ENCODE assay signal across 1 cellular context in genomic region chr16:14405611-14406537, GRCh38.
TF ChIP-seq lines count a peak whose summit lies in the region.

No MANE protein-coding gene starts in this region.

TF ChIP-seq in HepG2, 621 proteins besides CTCF, POLR2A, EP300 and RAD21 (continued from another document and continues in another):
- TF ChIP-seq NFKB2 (CRISPR knock-in tag; IDR thresholded peaks at IDR 0.05; ENCODE audit: borderline replicate concordance) (peak; percentile 92; the same call in 1 of the 2 replicates), ZNF883 (CRISPR knock-in tag; IDR thresholded peaks at IDR 0.05; ENCODE audit: not compliant biosample characterization) (peak; percentile 94), SP4 (CRISPR knock-in tag; IDR thresholded peaks at IDR 0.05) (peak; percentile 89), ERF (CRISPR knock-in tag; IDR thresholded peaks at IDR 0.05) (peak; percentile 74), REXO4 (CRISPR knock-in tag; IDR thresholded peaks at IDR 0.05; ENCODE audit: borderline replicate concordance) (no peak), ZNF546 (CRISPR knock-in tag; conservative IDR thresholded peaks at IDR 0.05) (no peak), MTA1 (CRISPR knock-in tag; IDR thresholded peaks at IDR 0.05; ENCODE audit: borderline replicate concordance) (peak; percentile 85; the same call in 1 of the 2 replicates), RXRA (CRISPR knock-in tag; IDR thresholded peaks at IDR 0.05) (peak; percentile 69; the same call in 1 of the 2 replicates), ZNF713 (CRISPR knock-in tag; IDR thresholded peaks at IDR 0.05) (no peak), SNAPC2 (CRISPR knock-in tag; IDR thresholded peaks at IDR 0.05) (peak; percentile 53), KAT7 (CRISPR knock-in tag; IDR thresholded peaks at IDR 0.05; ENCODE audit: borderline replicate concordance) (peak; percentile 52; the same call in 1 of the 2 replicates), SRSF9 (IDR thresholded peaks at IDR 0.05; ENCODE audit: borderline replicate concordance, insufficient read depth, low read depth, low read length, poor library complexity, severe bottlenecking) (no peak), HOXD1 (CRISPR knock-in tag; IDR thresholded peaks at IDR 0.05) (peak; percentile 51; the same call in 1 of the 2 replicates), ZNF850 (CRISPR knock-in tag; conservative IDR thresholded peaks at IDR 0.05) (peak; percentile 98; the same call in 1 of the 2 replicates), ZXDC (CRISPR knock-in tag; IDR thresholded peaks at IDR 0.05) (peak; percentile 87; the same call in 1 of the 2 replicates), PRMT3 (CRISPR knock-in tag; IDR thresholded peaks at IDR 0.05; ENCODE audit: borderline replicate concordance, low read depth) (no peak), ZBTB49 (CRISPR knock-in tag; IDR thresholded peaks at IDR 0.05; ENCODE audit: borderline replicate concordance) (no peak), ZNF570 (CRISPR knock-in tag; IDR thresholded peaks at IDR 0.05; ENCODE audit: borderline replicate concordance) (no peak), ZBTB25 (CRISPR knock-in tag; IDR thresholded peaks at IDR 0.05) (no peak), ZFP62 (CRISPR knock-in tag; IDR thresholded peaks at IDR 0.05) (no peak), MEIS2 (CRISPR knock-in tag; IDR thresholded peaks at IDR 0.05) (peak; percentile 61; the same call in 1 of the 2 replicates), ZNF710 (CRISPR knock-in tag; IDR thresholded peaks at IDR 0.05; ENCODE audit: borderline replicate concordance) (peak; percentile 92), ZNF350 (CRISPR knock-in tag; IDR thresholded peaks at IDR 0.05; ENCODE audit: borderline replicate concordance, low read depth) (peak; percentile 95), HCFC1 (IDR thresholded peaks at IDR 0.05; ENCODE audit: low read depth, low read length) (no peak), ZFP82 (CRISPR knock-in tag; IDR thresholded peaks at IDR 0.05; ENCODE audit: borderline replicate concordance) (peak; percentile 97), BRCA1 (CRISPR knock-in tag; IDR thresholded peaks at IDR 0.05) (peak; percentile 85; the same call in 1 of the 2 replicates), ZNF660 (CRISPR knock-in tag; IDR thresholded peaks at IDR 0.05; ENCODE audit: borderline replicate concordance, low read depth) (no peak), SOX13 (IDR thresholded peaks at IDR 0.05) (0 out of 2 replicates have a peak, but pooled peaks have one; percentile 3), SOX13 (CRISPR knock-in tag; conservative IDR thresholded peaks at IDR 0.05 in 1 of 2, IDR thresholded peaks at IDR 0.05 in 1 of 2) (no peak), ARID2 (CRISPR knock-in tag; IDR thresholded peaks at IDR 0.05; ENCODE audit: borderline replicate concordance) (peak; percentile 84)
- TF ChIP-seq, protein P1, sequence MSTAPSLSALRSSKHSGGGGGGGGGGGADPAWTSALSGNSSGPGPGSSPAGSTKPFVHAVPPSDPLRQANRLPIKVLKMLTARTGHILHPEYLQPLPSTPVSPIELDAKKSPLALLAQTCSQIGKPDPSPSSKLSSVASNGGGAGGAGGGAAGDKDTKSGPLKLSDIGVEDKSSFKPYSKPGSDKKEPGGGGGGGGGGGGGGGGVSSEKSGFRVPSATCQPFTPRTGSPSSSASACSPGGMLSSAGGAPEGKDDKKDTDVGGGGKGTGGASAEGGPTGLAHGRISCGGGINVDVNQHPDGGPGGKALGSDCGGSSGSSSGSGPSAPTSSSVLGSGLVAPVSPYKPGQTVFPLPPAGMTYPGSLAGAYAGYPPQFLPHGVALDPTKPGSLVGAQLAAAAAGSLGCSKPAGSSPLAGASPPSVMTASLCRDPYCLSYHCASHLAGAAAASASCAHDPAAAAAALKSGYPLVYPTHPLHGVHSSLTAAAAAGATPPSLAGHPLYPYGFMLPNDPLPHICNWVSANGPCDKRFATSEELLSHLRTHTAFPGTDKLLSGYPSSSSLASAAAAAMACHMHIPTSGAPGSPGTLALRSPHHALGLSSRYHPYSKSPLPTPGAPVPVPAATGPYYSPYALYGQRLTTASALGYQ (CRISPR knock-in tag; IDR thresholded peaks at IDR 0.05): peak; percentile 81
- TF ChIP-seq, protein P2, sequence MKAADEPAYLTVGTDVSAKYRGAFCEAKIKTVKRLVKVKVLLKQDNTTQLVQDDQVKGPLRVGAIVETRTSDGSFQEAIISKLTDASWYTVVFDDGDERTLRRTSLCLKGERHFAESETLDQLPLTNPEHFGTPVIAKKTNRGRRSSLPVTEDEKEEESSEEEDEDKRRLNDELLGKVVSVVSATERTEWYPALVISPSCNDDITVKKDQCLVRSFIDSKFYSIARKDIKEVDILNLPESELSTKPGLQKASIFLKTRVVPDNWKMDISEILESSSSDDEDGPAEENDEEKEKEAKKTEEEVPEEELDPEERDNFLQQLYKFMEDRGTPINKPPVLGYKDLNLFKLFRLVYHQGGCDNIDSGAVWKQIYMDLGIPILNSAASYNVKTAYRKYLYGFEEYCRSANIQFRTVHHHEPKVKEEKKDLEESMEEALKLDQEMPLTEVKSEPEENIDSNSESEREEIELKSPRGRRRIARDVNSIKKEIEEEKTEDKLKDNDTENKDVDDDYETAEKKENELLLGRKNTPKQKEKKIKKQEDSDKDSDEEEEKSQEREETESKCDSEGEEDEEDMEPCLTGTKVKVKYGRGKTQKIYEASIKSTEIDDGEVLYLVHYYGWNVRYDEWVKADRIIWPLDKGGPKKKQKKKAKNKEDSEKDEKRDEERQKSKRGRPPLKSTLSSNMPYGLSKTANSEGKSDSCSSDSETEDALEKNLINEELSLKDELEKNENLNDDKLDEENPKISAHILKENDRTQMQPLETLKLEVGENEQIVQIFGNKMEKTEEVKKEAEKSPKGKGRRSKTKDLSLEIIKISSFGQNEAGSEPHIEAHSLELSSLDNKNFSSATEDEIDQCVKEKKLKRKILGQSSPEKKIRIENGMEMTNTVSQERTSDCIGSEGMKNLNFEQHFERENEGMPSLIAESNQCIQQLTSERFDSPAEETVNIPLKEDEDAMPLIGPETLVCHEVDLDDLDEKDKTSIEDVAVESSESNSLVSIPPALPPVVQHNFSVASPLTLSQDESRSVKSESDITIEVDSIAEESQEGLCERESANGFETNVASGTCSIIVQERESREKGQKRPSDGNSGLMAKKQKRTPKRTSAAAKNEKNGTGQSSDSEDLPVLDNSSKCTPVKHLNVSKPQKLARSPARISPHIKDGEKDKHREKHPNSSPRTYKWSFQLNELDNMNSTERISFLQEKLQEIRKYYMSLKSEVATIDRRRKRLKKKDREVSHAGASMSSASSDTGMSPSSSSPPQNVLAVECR (CRISPR knock-in tag; IDR thresholded peaks at IDR 0.05; ENCODE audit: borderline replicate concordance): peak; percentile 90
- TF ChIP-seq, protein P3, sequence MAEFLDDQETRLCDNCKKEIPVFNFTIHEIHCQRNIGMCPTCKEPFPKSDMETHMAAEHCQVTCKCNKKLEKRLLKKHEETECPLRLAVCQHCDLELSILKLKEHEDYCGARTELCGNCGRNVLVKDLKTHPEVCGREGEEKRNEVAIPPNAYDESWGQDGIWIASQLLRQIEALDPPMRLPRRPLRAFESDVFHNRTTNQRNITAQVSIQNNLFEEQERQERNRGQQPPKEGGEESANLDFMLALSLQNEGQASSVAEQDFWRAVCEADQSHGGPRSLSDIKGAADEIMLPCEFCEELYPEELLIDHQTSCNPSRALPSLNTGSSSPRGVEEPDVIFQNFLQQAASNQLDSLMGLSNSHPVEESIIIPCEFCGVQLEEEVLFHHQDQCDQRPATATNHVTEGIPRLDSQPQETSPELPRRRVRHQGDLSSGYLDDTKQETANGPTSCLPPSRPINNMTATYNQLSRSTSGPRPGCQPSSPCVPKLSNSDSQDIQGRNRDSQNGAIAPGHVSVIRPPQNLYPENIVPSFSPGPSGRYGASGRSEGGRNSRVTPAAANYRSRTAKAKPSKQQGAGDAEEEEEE (CRISPR knock-in tag; IDR thresholded peaks at IDR 0.05; ENCODE audit: borderline replicate concordance): peak; percentile 96; the same call in 1 of the 2 replicates
- TF ChIP-seq, protein P4, sequence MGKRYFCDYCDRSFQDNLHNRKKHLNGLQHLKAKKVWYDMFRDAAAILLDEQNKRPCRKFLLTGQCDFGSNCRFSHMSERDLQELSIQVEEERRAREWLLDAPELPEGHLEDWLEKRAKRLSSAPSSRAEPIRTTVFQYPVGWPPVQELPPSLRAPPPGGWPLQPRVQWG (CRISPR knock-in tag; IDR thresholded peaks at IDR 0.05; ENCODE audit: borderline replicate concordance, low read depth): no peak; the same call in 1 of the 2 replicates
- TF ChIP-seq, protein P5, sequence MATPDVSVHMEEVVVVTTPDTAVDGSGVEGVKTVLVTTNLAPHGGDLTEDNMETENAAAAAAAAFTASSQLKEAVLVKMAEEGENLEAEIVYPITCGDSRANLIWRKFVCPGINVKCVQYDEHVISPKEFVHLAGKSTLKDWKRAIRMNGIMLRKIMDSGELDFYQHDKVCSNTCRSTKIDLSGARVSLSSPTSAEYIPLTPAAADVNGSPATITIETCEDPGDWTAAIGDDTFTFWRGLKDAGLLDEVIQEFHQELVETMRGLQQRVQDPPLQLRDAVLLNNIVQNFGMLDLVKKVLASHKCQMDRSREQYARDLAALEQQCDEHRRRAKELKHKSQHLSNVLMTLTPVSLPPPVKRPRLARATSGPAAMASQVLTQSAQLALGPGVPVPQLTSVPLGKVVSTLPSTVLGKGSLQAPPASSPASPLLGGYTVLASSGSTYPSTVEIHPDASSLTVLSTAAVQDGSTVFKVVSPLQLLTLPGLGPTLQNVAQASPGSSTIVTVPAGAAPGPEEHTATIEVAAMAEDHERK (CRISPR knock-in tag; IDR thresholded peaks at IDR 0.05; ENCODE audit: low read depth): no peak
- TF ChIP-seq, protein P6, sequence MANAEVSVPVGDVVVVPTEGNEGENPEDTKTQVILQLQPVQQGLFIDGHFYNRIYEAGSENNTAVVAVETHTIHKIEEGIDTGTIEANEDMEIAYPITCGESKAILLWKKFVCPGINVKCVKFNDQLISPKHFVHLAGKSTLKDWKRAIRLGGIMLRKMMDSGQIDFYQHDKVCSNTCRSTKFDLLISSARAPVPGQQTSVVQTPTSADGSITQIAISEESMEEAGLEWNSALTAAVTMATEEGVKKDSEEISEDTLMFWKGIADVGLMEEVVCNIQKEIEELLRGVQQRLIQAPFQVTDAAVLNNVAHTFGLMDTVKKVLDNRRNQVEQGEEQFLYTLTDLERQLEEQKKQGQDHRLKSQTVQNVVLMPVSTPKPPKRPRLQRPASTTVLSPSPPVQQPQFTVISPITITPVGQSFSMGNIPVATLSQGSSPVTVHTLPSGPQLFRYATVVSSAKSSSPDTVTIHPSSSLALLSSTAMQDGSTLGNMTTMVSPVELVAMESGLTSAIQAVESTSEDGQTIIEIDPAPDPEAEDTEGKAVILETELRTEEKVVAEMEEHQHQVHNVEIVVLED (CRISPR knock-in tag; IDR thresholded peaks at IDR 0.05; ENCODE audit: borderline replicate concordance): peak; percentile 66; the same call in 1 of the 2 replicates
